Comparison of ENCODE assay signal across 8 cellular contexts in genomic region chr1:3564921-3565831, GRCh38. TPM values are rescaled to one million over a fixed set of nuclear protein-coding genes. Genes with fewer than 3 reads are reported as not detected.
DNase-seq lines count a peak whose midpoint lies in the region; ATAC-seq, FAIRE-seq and TF ChIP-seq lines count a peak whose summit lies in the region.

No MANE protein-coding gene starts in this region.

- H3K36me3 ChIP-seq in WERI-Rb-1 = no peaks in the 10 kb centered on the region
- no peaks in the 10 kb centered on the region for H3K36me3 ChIP-seq in H1 (ENCODE audit: control insufficient read depth in 2 of 4, insufficient read depth in 4 of 4, low read length in 3 of 4)

- no peaks in the 10 kb centered on the region for H3K27me3 Mint-ChIP-seq in neural crest cell (ENCODE audit: low read depth)

- H3K4me3 Mint-ChIP-seq in neural crest cell = no peak overlapping the region

- H3K14ac ChIP-seq in H1 (ENCODE audit: insufficient read length) = no peak overlapping the region

- no peak for FAIRE-seq in H54 (lab: Jason Lieb, UNC)
- no peak for FAIRE-seq in H1 (lab: Jason Lieb, UNC)

- H3K36me3 Mint-ChIP-seq in neural crest cell (ENCODE audit: low read depth) = no peaks in the 10 kb centered on the region

- TF ChIP-seq EP300 in H1 (IDR thresholded peaks at IDR 0.05; ENCODE audit: borderline replicate concordance in 1 of 2, low read depth in 2 of 2, low read length in 2 of 2) = no peak

- POLR2A ChIA-PET in H1 (lab: Charles Lee; ENCODE audit: partially characterized antibody) = interaction anchor here (1.2 kb wide), 1 partner anchor 10 kb away, joined by 3 read pairs; no protein-coding TSS in a partner anchor

- TF ChIP-seq CTCF in WERI-Rb-1 (IDR thresholded peaks at IDR 0.05; ENCODE audit: low read depth, low read length) = peak; percentile 91
- TF ChIP-seq CTCF in H1 (IDR thresholded peaks at IDR 0.05; ENCODE audit: control extremely low read depth in 1 of 3, insufficient read depth in 1 of 3, low read depth in 1 of 3, low read length in 3 of 3) = peak in 2 of 3 experiments; percentile 95 to 97; a peak in 3 of 4 replicates
- TF ChIP-seq CTCF in neural crest cell (conservative IDR thresholded peaks at IDR 0.05) = peak; percentile 94

- no peak overlapping the region for H3K18ac ChIP-seq in H1 (ENCODE audit: extremely low read depth, low read length)

- peaks cover 0 to 7% of the 10 kb centered on the region in 2 experiments for H4K20me1 ChIP-seq in H1 (replicated peaks in 1 of 2; ENCODE audit: control insufficient read depth in 1 of 2, insufficient read depth in 2 of 2, low read length in 2 of 2)

- no peaks in the 10 kb centered on the region for H3K23me2 ChIP-seq in H1 (ENCODE audit: low read depth, low read length)

- peaks cover 4% of the 10 kb centered on the region for H3K4me1 Mint-ChIP-seq in neural crest cell

- H3K27ac ChIP-seq in WERI-Rb-1 = no peak overlapping the region; the same call in 1 of the 2 replicates
- no peak overlapping the region for H3K27ac ChIP-seq in H1 (ENCODE audit: low read depth, low read length)

- H3K4me3 ChIP-seq in WERI-Rb-1 (ENCODE audit: low read depth, low read length) = no peak overlapping the region
- H3K4me3 ChIP-seq in H1 (ENCODE audit: extremely low read depth in 1 of 4, insufficient read depth in 2 of 4, low read depth in 3 of 4, low read length in 4 of 4) = no peak overlapping the region

- H3K9ac ChIP-seq in H1 (replicated peaks in 1 of 4; ENCODE audit: extremely low read depth in 1 of 4, low read depth in 3 of 4, low read length in 3 of 4) = no peak overlapping the region

- no peak for TF ChIP-seq POLR2A in H54 (IDR thresholded peaks at IDR 0.05; ENCODE audit: low read depth, low read length)
- no peak for TF ChIP-seq POLR2A in H1 (IDR thresholded peaks at IDR 0.05; ENCODE audit: control extremely low read depth in 1 of 2, low read depth in 2 of 2, low read length in 2 of 2)

- H3K9me3 ChIP-seq in WERI-Rb-1 (ENCODE audit: severe bottlenecking) = no peaks in the 10 kb centered on the region
- H3K9me3 ChIP-seq in H1 (ENCODE audit: insufficient read depth in 2 of 2, low read depth in 1 of 2, low read length in 1 of 2) = no peaks in the 10 kb centered on the region

- 0 out of 2 replicates have a peak overlapping the region, but pooled peaks have one; percentile 61 for H2BK15ac ChIP-seq in H1 (ENCODE audit: low read length)

- peak; percentile 97 to 98 for TF ChIP-seq RAD21 in H1 (IDR thresholded peaks at IDR 0.05 in 1 of 2, conservative IDR thresholded peaks at IDR 0.05 in 1 of 2; ENCODE audit: low read depth in 2 of 2, low read length in 2 of 2)

- H2BK12ac ChIP-seq in H1 (ENCODE audit: low read depth, low read length) = no peak overlapping the region; the same call in 1 of the 2 replicates

- no peaks in the 10 kb centered on the region; the same call in 1 of the 2 replicates for H3K79me1 ChIP-seq in H1 (ENCODE audit: low read depth, low read length)

- WGBS in H1 (ENCODE audit: extremely low coverage in 1 of 2, insufficient coverage in 1 of 2, insufficient read length in 1 of 2, insufficient replicate concordance in 2 of 2, low coverage in 1 of 2, low lambda C conversion rate in 2 of 2, missing lambda C conversion rate in 1 of 2), 2 experiments = 72% methylated on average over 26 of the region's 29 CpGs; no CpG with 5 or more reads in 1 of the 2 experiments

- no peaks in the 10 kb centered on the region for H3K79me2 ChIP-seq in H1 (ENCODE audit: control insufficient read depth in 1 of 2, insufficient read depth in 2 of 2, low read length in 2 of 2)

- ATAC-seq in HG03196 (IDR thresholded peaks at IDR 0.05; ENCODE audit: unreplicated experiment) = no peak
- no peak for ATAC-seq in GM19328 (IDR thresholded peaks at IDR 0.05; ENCODE audit: unreplicated experiment)
- no peak for ATAC-seq in HG03097 (IDR thresholded peaks at IDR 0.05; ENCODE audit: low FRiP score, unreplicated experiment)

- H4K91ac ChIP-seq in H1 (replicated peaks; ENCODE audit: insufficient read length, low read length) = no peak overlapping the region

- H4K8ac ChIP-seq in H1 (ENCODE audit: extremely low read depth, insufficient read depth, low read length) = peak overlapping the region; percentile 41; the same call in 1 of the 2 replicates

- peak overlapping the region; percentile 38 for H3K4ac ChIP-seq in H1 (replicated peaks; ENCODE audit: insufficient read length, low read depth, low read length)

- no peak overlapping the region for H2BK5ac ChIP-seq in H1 (ENCODE audit: low read depth, low read length)

- H3K23ac ChIP-seq in H1 (ENCODE audit: insufficient read length) = no peak overlapping the region

- H3K9me3 Mint-ChIP-seq in neural crest cell = no peaks in the 10 kb centered on the region

- H3K56ac ChIP-seq in H1 (replicated peaks; ENCODE audit: insufficient read length, low read depth, low read length) = no peak overlapping the region

- no peak overlapping the region for H3K4me2 ChIP-seq in H1 (ENCODE audit: insufficient read depth in 1 of 2, low read depth in 2 of 2, low read length in 2 of 2)

- no peaks in the 10 kb centered on the region for H3K27me3 ChIP-seq in WERI-Rb-1 (ENCODE audit: insufficient read depth, low read depth, severe bottlenecking)
- no peaks in the 10 kb centered on the region for H3K27me3 ChIP-seq in H1 (replicated peaks in 1 of 4; ENCODE audit: control insufficient read depth in 3 of 4, extremely low read depth in 1 of 4, insufficient read depth in 3 of 4, low read length in 3 of 4)

- H4K5ac ChIP-seq in H1 (ENCODE audit: insufficient read length, low read depth, low read length) = no peak overlapping the region

- H2BK20ac ChIP-seq in H1 (ENCODE audit: low read length) = no peak overlapping the region

- no peak overlapping the region for H3K27ac Mint-ChIP-seq in neural crest cell (ENCODE audit: unreplicated experiment)

- CTCF ChIA-PET in H1 (lab: Charles Lee; ENCODE audit: partially characterized antibody) = interaction anchor here (0.7 to 7.2 kb wide), 29 partner anchors 12 to 229 kb away, joined by 3 to 148 read pairs (median 5); no protein-coding TSS in a partner anchor

- no peak overlapping the region for H2AK5ac ChIP-seq in H1 (ENCODE audit: low read depth, low read length)

- H2BK120ac ChIP-seq in H1 (replicated peaks; ENCODE audit: low read depth, low read length) = no peak overlapping the region

- no peak overlapping the region for H2AFZ ChIP-seq in H1 (ENCODE audit: low read length)

- peak; percentile 36 for DNase-seq in CD1c-positive myeloid dendritic cell (ENCODE audit: extremely low spot score)
- peak; percentile 44 for DNase-seq in H54 (ENCODE audit: insufficient read length, low spot score)
- peak; percentile 43 for DNase-seq in WERI-Rb-1
- peak; percentile 31 to 87 for DNase-seq in H1 (ENCODE audit: low read depth in 1 of 2, low spot score in 2 of 2)
- DNase-seq in neural crest cell (ENCODE audit: low read depth, low spot score) = peak; percentile 52

- no peaks in the 10 kb centered on the region for H3K4me1 ChIP-seq in H1 (replicated peaks in 1 of 4; ENCODE audit: control insufficient read depth in 3 of 4, insufficient read depth in 4 of 4, low read length in 3 of 4)

TF ChIP-seq in H1, 55 proteins besides CTCF, POLR2A, EP300 and RAD21 (continues in another document):
- TF ChIP-seq ATF3 (IDR thresholded peaks at IDR 0.05; ENCODE audit: insufficient read depth, low read depth, low read length) (0 out of 2 replicates have a peak, but pooled peaks have one; percentile 14), SUZ12 (IDR thresholded peaks at IDR 0.05; ENCODE audit: low read length) (no peak), MAX (IDR thresholded peaks at IDR 0.05) (peak; percentile 79)

RNA-seq across cellular contexts. Expression of gene MEGF6, which starts 46.1 kb away (rescaled TPM):
- total RNA-seq in H1 (2021; fragmentation: NEBNext Ultra II Directional; extraction: Animal tissue kit (Norgen Biotek cat#: 25700)) = 13.2 and 14.8 TPM in 2 replicates
- polyA plus RNA-seq in H1 (2011; rRNA removed) = 4.1 and 9.5 TPM in 2 replicates
- 7.8 TPM for polyA plus RNA-seq in H1 (2011; cell fraction: cytosol; rRNA removed)
- 88.4 TPM for polyA plus RNA-seq in H1 (2011; cell fraction: nucleus; rRNA removed)
- polyA plus RNA-seq in H1 (2012, experiment 1 of 2) = 7.4 to 14.6 TPM (median 10.8 TPM) in 4 replicates
- polyA plus RNA-seq in H1 (2012, experiment 2 of 2) = 1.4 TPM
- 4.9 TPM for polyA plus RNA-seq in H1 (2013, experiment 1 of 2)
- polyA plus RNA-seq in H1 (2013, experiment 2 of 2) = 4.4 TPM
- polyA minus RNA-seq in H1 (2011; rRNA and poly(A)+ RNA removed) = 1.7 and 3.0 TPM in 2 replicates
- polyA minus RNA-seq in H1 (2011; cell fraction: cytosol; rRNA and poly(A)+ RNA removed) = 9.0 TPM
- polyA minus RNA-seq in H1 (2011; cell fraction: nucleus; rRNA and poly(A)+ RNA removed) = 24.4 TPM
- total RNA-seq in neural crest cell = 36.7 and 38.8 TPM in 2 replicates

RNA-seq across cellular contexts. Expression of gene TPRG1L, which starts 59.6 kb away (rescaled TPM):
- total RNA-seq in H1 (2021; fragmentation: NEBNext Ultra II Directional; extraction: Animal tissue kit (Norgen Biotek cat#: 25700)) = 21.7 and 22.2 TPM in 2 replicates
- 19.8 and 22.3 TPM in 2 replicates for polyA plus RNA-seq in H1 (2011; rRNA removed)
- 21.1 TPM for polyA plus RNA-seq in H1 (2011; cell fraction: cytosol; rRNA removed)
- polyA plus RNA-seq in H1 (2011; cell fraction: nucleus; rRNA removed) = 10.8 TPM
- polyA plus RNA-seq in H1 (2012, experiment 1 of 2) = 17.4 to 21.5 TPM (median 21.1 TPM) in 4 replicates
- polyA plus RNA-seq in H1 (2012, experiment 2 of 2) = 23.7 TPM
- polyA plus RNA-seq in H1 (2013, experiment 1 of 2) = 13.6 TPM
- 13.7 TPM for polyA plus RNA-seq in H1 (2013, experiment 2 of 2)
- 15.2 and 19.2 TPM in 2 replicates for polyA minus RNA-seq in H1 (2011; rRNA and poly(A)+ RNA removed)
- 15.5 TPM for polyA minus RNA-seq in H1 (2011; cell fraction: cytosol; rRNA and poly(A)+ RNA removed)
- polyA minus RNA-seq in H1 (2011; cell fraction: nucleus; rRNA and poly(A)+ RNA removed) = 6.6 TPM
- 14.5 and 14.9 TPM in 2 replicates for total RNA-seq in neural crest cell
